Comparison of ENCODE assay signal across 2 cellular contexts in the genomic region with DNA sequence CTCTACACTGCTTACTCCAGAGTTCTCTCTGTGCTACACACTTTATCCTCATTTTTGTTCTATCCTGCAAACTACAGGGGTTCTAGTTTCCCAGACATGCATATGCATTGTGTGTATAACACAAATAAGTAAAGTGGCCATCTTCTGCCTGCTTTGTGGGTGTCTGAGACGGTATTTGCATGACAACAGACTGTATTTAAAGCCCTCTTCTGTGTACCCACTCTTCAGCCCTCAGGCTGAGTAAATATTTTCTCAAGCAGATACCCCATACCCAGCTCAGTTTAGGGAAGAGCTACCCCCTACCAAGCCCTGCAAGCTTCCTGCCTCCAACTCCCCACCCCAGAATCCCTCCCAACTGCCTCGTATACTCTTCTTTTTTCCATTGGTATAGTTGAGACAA.
TF ChIP-seq lines count a peak whose summit lies in the region.

No MANE protein-coding gene starts in this region.

TF ChIP-seq in GM23338, 12 proteins besides CTCF, POLR2A, EP300 and RAD21 (continued from another document):
- TF ChIP-seq, protein P1, sequence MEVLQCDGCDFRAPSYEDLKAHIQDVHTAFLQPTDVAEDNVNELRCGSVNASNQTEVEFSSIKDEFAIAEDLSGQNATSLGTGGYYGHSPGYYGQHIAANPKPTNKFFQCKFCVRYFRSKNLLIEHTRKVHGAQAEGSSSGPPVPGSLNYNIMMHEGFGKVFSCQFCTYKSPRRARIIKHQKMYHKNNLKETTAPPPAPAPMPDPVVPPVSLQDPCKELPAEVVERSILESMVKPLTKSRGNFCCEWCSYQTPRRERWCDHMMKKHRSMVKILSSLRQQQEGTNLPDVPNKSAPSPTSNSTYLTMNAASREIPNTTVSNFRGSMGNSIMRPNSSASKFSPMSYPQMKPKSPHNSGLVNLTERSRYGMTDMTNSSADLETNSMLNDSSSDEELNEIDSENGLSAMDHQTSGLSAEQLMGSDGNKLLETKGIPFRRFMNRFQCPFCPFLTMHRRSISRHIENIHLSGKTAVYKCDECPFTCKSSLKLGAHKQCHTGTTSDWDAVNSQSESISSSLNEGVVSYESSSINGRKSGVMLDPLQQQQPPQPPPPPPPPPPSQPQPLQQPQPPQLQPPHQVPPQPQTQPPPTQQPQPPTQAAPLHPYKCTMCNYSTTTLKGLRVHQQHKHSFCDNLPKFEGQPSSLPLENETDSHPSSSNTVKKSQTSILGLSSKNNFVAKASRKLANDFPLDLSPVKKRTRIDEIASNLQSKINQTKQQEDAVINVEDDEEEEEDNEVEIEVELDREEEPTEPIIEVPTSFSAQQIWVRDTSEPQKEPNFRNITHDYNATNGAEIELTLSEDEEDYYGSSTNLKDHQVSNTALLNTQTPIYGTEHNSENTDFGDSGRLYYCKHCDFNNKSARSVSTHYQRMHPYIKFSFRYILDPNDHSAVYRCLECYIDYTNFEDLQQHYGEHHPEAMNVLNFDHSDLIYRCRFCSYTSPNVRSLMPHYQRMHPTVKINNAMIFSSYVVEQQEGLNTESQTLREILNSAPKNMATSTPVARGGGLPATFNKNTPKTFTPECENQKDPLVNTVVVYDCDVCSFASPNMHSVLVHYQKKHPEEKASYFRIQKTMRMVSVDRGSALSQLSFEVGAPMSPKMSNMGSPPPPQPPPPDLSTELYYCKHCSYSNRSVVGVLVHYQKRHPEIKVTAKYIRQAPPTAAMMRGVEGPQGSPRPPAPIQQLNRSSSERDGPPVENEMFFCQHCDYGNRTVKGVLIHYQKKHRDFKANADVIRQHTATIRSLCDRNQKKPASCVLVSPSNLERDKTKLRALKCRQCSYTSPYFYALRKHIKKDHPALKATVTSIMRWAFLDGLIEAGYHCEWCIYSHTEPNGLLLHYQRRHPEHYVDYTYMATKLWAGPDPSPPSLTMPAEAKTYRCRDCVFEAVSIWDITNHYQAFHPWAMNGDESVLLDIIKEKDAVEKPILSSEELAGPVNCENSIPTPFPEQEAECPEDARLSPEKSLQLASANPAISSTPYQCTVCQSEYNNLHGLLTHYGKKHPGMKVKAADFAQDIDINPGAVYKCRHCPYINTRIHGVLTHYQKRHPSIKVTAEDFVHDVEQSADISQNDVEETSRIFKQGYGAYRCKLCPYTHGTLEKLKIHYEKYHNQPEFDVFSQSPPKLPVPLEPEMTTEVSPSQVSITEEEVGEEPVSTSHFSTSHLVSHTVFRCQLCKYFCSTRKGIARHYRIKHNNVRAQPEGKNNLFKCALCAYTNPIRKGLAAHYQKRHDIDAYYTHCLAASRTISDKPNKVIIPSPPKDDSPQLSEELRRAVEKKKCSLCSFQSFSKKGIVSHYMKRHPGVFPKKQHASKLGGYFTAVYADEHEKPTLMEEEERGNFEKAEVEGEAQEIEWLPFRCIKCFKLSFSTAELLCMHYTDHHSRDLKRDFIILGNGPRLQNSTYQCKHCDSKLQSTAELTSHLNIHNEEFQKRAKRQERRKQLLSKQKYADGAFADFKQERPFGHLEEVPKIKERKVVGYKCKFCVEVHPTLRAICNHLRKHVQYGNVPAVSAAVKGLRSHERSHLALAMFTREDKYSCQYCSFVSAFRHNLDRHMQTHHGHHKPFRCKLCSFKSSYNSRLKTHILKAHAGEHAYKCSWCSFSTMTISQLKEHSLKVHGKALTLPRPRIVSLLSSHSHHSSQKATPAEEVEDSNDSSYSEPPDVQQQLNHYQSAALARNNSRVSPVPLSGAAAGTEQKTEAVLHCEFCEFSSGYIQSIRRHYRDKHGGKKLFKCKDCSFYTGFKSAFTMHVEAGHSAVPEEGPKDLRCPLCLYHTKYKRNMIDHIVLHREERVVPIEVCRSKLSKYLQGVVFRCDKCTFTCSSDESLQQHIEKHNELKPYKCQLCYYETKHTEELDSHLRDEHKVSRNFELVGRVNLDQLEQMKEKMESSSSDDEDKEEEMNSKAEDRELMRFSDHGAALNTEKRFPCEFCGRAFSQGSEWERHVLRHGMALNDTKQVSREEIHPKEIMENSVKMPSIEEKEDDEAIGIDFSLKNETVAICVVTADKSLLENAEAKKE (CRISPR knock-in tag; IDR thresholded peaks at IDR 0.05), result no peak
- peak; percentile 81 for TF ChIP-seq NANOG (IDR thresholded peaks at IDR 0.05; ENCODE audit: borderline replicate concordance)
- TF ChIP-seq ZNF114 (CRISPR knock-in tag; IDR thresholded peaks at IDR 0.05), result no peak
- TF ChIP-seq, protein P2, sequence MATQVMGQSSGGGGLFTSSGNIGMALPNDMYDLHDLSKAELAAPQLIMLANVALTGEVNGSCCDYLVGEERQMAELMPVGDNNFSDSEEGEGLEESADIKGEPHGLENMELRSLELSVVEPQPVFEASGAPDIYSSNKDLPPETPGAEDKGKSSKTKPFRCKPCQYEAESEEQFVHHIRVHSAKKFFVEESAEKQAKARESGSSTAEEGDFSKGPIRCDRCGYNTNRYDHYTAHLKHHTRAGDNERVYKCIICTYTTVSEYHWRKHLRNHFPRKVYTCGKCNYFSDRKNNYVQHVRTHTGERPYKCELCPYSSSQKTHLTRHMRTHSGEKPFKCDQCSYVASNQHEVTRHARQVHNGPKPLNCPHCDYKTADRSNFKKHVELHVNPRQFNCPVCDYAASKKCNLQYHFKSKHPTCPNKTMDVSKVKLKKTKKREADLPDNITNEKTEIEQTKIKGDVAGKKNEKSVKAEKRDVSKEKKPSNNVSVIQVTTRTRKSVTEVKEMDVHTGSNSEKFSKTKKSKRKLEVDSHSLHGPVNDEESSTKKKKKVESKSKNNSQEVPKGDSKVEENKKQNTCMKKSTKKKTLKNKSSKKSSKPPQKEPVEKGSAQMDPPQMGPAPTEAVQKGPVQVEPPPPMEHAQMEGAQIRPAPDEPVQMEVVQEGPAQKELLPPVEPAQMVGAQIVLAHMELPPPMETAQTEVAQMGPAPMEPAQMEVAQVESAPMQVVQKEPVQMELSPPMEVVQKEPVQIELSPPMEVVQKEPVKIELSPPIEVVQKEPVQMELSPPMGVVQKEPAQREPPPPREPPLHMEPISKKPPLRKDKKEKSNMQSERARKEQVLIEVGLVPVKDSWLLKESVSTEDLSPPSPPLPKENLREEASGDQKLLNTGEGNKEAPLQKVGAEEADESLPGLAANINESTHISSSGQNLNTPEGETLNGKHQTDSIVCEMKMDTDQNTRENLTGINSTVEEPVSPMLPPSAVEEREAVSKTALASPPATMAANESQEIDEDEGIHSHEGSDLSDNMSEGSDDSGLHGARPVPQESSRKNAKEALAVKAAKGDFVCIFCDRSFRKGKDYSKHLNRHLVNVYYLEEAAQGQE (IDR thresholded peaks at IDR 0.05; ENCODE audit: unreplicated experiment), result no peak
- TF ChIP-seq STAT1 (IDR thresholded peaks at IDR 0.05; ENCODE audit: unreplicated experiment), result no peak
- TF ChIP-seq POLR2AphosphoS5 (IDR thresholded peaks at IDR 0.05; ENCODE audit: low read depth), result 0 out of 2 replicates have a peak, but pooled peaks have one; percentile 35
- no peak for TF ChIP-seq JUNB (IDR thresholded peaks at IDR 0.05; ENCODE audit: unreplicated experiment)
- no peak for TF ChIP-seq ZNF331 (CRISPR knock-in tag; IDR thresholded peaks at IDR 0.05; ENCODE audit: low read depth)
- no peak for TF ChIP-seq EZH2 (IDR thresholded peaks at IDR 0.05; ENCODE audit: low read depth, unreplicated experiment)
- TF ChIP-seq, protein P3, sequence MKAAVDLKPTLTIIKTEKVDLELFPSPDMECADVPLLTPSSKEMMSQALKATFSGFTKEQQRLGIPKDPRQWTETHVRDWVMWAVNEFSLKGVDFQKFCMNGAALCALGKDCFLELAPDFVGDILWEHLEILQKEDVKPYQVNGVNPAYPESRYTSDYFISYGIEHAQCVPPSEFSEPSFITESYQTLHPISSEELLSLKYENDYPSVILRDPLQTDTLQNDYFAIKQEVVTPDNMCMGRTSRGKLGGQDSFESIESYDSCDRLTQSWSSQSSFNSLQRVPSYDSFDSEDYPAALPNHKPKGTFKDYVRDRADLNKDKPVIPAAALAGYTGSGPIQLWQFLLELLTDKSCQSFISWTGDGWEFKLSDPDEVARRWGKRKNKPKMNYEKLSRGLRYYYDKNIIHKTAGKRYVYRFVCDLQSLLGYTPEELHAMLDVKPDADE (IDR thresholded peaks at IDR 0.05), result no peak

TF ChIP-seq in H1, 55 proteins besides CTCF, POLR2A, EP300 and RAD21 (continued from another document):
- TF ChIP-seq RXRA (IDR thresholded peaks at IDR 0.05; ENCODE audit: insufficient read depth, low read depth, low read length), result no peak
